In genomic region chr19:50638576-50638975, GRCh38 we compare ENCODE assay signal across 15 cellular contexts. TPM values are rescaled to one million over a fixed set of nuclear protein-coding genes. Genes with fewer than 3 reads are reported as not detected.
DNase-seq lines count a peak whose midpoint lies in the region; ATAC-seq, FAIRE-seq and TF ChIP-seq lines count a peak whose summit lies in the region.
"Had no signal": no experiment of that assay in that cellular context is flagged by ENCODE, and none has a peak within 500 bp of the region (broad histone marks: within the 10 kb centered on the region; RNA-seq: fewer than 3 reads in every experiment).

No MANE protein-coding gene starts in this region.

- peaks cover 7% of the 10 kb centered on the region; the same call in 1 of the 2 replicates for H3K9me3 ChIP-seq in K562 (replicated peaks; ENCODE audit: control insufficient read depth, insufficient read depth, low read depth, low read length)
- no peaks in the 10 kb centered on the region for H3K9me3 ChIP-seq in thyroid gland

- H3K27me3 ChIP-seq in K562 (ENCODE audit: control insufficient read depth in 2 of 2, insufficient read depth in 2 of 2, low read length in 2 of 2): peaks cover 11 to 29% of the 10 kb centered on the region in 2 experiments; a peak in 4 of 5 replicates
- H3K27me3 ChIP-seq in thyroid gland: no peaks in the 10 kb centered on the region

- no peak for ATAC-seq in stimulated activated naive CD8-positive, alpha-beta T cell treated with anti-CD3 and anti-CD28 coated beads, Interleukin-15, amount 100 ng/mL, for 72 hours
- ATAC-seq in stimulated activated naive CD8-positive, alpha-beta T cell treated with anti-CD3 and anti-CD28 coated beads, Interleukin-15, Interleukin-2, amounts not matched to agents 100 U/mL and 50 U/mL, for 24 hours: no peak
- no peak for ATAC-seq in K562
- ATAC-seq in memory B cell (ENCODE audit: low read depth): no peak

- in situ Hi-C loops in K562 (cut with MboI): no loop called here

- H3K27ac Mint-ChIP-seq in stimulated activated naive CD8-positive, alpha-beta T cell treated with anti-CD3 and anti-CD28 coated beads, Interleukin-15, amount 100 ng/mL, for 72 hours: no peak overlapping the region
- no peak overlapping the region for H3K27ac Mint-ChIP-seq in memory B cell
- H3K27ac Mint-ChIP-seq in type B pancreatic cell: no peak overlapping the region
- H3K27ac Mint-ChIP-seq: activated naive CD4-positive, alpha-beta T cell treated with anti-CD3 and anti-CD28 coated beads, Interleukin-2, amount 50 U/mL, for 72 hours had no signal

- no peak overlapping the region; a peak in 1 of 4 replicates for H3K9ac ChIP-seq in K562 (ENCODE audit: insufficient read depth in 1 of 2, low read depth in 2 of 2, low read length in 2 of 2)
- H3K9ac ChIP-seq: GM23248 had no signal

- no peak for DNase-seq in stimulated activated naive CD8-positive, alpha-beta T cell treated with anti-CD3 and anti-CD28 coated beads, Interleukin-15, amount 100 ng/mL, for 72 hours
- DNase-seq in stimulated activated naive CD8-positive, alpha-beta T cell treated with anti-CD3 and anti-CD28 coated beads, Interleukin-15, Interleukin-2, amounts not matched to agents 100 U/mL and 50 U/mL, for 24 hours: no peak
- no peak for DNase-seq in K562 (ENCODE audit: extremely low read depth in 1 of 4, low spot score in 3 of 4)
- DNase-seq in memory B cell (ENCODE audit: low spot score in 2 of 2): no peak
- no peak for DNase-seq in type B pancreatic cell (ENCODE audit: extremely low spot score, unreplicated experiment)
- no peak for DNase-seq in DMS 273 treated with DMSO at 0.1 percent for 48 hours (lab: John Stamatoyannopoulos, UW)
- DNase-seq in activated CD8-positive, alpha-beta memory T cell treated with anti-CD3 and anti-CD28 coated beads, Interleukin-2, amount 50 U/mL, for 4 hours: no peak
- no peak for DNase-seq in thyroid gland
- DNase-seq: left lung, NCI-H1436 treated with DMSO at 0.1 percent for 48 hours, NCI-H226 had no signal

- peaks cover 5 to 8% of the 10 kb centered on the region in 2 donors for H3K9me3 Mint-ChIP-seq in stimulated activated naive CD8-positive, alpha-beta T cell treated with anti-CD3 and anti-CD28 coated beads, Interleukin-15, amount 100 ng/mL, for 72 hours
- H3K9me3 Mint-ChIP-seq in memory B cell: peaks cover 5% of the 10 kb centered on the region
- no peaks in the 10 kb centered on the region for H3K9me3 Mint-ChIP-seq in type B pancreatic cell

- peaks cover 11% of the 10 kb centered on the region for H3K4me1 Mint-ChIP-seq in stimulated activated naive CD8-positive, alpha-beta T cell treated with anti-CD3 and anti-CD28 coated beads, Interleukin-15, amount 100 ng/mL, for 72 hours
- peaks cover 9% of the 10 kb centered on the region for H3K4me1 Mint-ChIP-seq in memory B cell
- no peaks in the 10 kb centered on the region for H3K4me1 Mint-ChIP-seq in type B pancreatic cell (ENCODE audit: unreplicated experiment)

- H3K4me3 ChIP-seq in K562 (no peak overlapping the region; the same call in 1 of the 2 replicates), thyroid gland (replicated peaks in 1 of 3) (no peak overlapping the region)

- H3K4me2 ChIP-seq in K562 (ENCODE audit: insufficient read depth, low read length): peak overlapping the region; percentile 83

- H3K79me2 ChIP-seq in K562 (ENCODE audit: control insufficient read depth, insufficient read depth, low read length): no peaks in the 10 kb centered on the region

- peaks cover 29% of the 10 kb centered on the region for H3K27me3 Mint-ChIP-seq in stimulated activated naive CD8-positive, alpha-beta T cell treated with anti-CD3 and anti-CD28 coated beads, Interleukin-15, amount 100 ng/mL, for 72 hours
- peaks cover 25% of the 10 kb centered on the region for H3K27me3 Mint-ChIP-seq in memory B cell
- H3K27me3 Mint-ChIP-seq in type B pancreatic cell: peaks cover 66% of the 10 kb centered on the region

- H3K36me3 Mint-ChIP-seq in memory B cell (peaks cover 12% of the 10 kb centered on the region), type B pancreatic cell (no peaks in the 10 kb centered on the region)

- H2AFZ ChIP-seq in K562 (ENCODE audit: low read depth, low read length): no peak overlapping the region
- H2AFZ ChIP-seq: GM23248 had no signal

- FAIRE-seq in K562 (lab: Jason Lieb, UNC): no peak
- FAIRE-seq: bronchial epithelial cell had no signal

- BruUV-seq in K562 (replicated peaks; lab: Mats Ljungman, UMichigan): no TSS peak

- TF ChIP-seq POLR2A in K562 (conservative IDR thresholded peaks at IDR 0.05) (no peak), thyroid gland (IDR thresholded peaks at IDR 0.05) (no peak)

- H3K27ac ChIP-seq in K562 (ENCODE audit: extremely low read depth, low read depth, low read length) (no peak overlapping the region), thyroid gland (no peak overlapping the region)
- H3K27ac ChIP-seq: GM23248, left lung had no signal

- intact Hi-C loops in K562 (cut with micrococcal nuclease) (no loop called here), thyroid gland (cut with DNase I) (no loop called here)

- no peaks in the 10 kb centered on the region for H3K9me1 ChIP-seq in K562 (ENCODE audit: control insufficient read depth, insufficient read depth, low read length)

- no peak for TF ChIP-seq RAD21 in K562 (CRISPR knock-in tag; conservative IDR thresholded peaks at IDR 0.05 in 1 of 2, IDR thresholded peaks at IDR 0.05 in 1 of 2)

- H3K4me3 Mint-ChIP-seq in stimulated activated naive CD8-positive, alpha-beta T cell treated with anti-CD3 and anti-CD28 coated beads, Interleukin-15, amount 100 ng/mL, for 72 hours: peak overlapping the region; percentile 85 to 86
- H3K4me3 Mint-ChIP-seq in memory B cell (peak overlapping the region; percentile 16), type B pancreatic cell (peak overlapping the region; percentile 77)

- no peak for TF ChIP-seq EP300 in K562 (IDR thresholded peaks at IDR 0.05; ENCODE audit: low read length)

- H3K4me1 ChIP-seq in K562 (replicated peaks in 1 of 2; ENCODE audit: control insufficient read depth in 2 of 2, insufficient read depth in 2 of 2, low read length in 2 of 2) (peaks cover 2 to 19% of the 10 kb centered on the region in 2 experiments; a peak in 3 of 5 replicates), thyroid gland (peaks cover 0 to 2% of the 10 kb centered on the region in 2 donors)
- H3K4me1 ChIP-seq: left lung had no signal

- WGBS in K562 (ENCODE audit: insufficient coverage, low coverage, missing lambda C conversion rate): 5% methylated on average over 10 of the region's 11 CpGs
- WGBS in thyroid gland, 2 donors: 43 to 45% methylated on average over 11 of the region's 11 CpGs

- TF ChIP-seq CTCF in K562 (IDR thresholded peaks at IDR 0.05 in 2 of 3, conservative IDR thresholded peaks at IDR 0.05 in 1 of 3; ENCODE audit: insufficient read depth in 2 of 3, low read depth in 1 of 3, low read length in 3 of 3) (no peak), type B pancreatic cell (conservative IDR thresholded peaks at IDR 0.05) (no peak), thyroid gland (IDR thresholded peaks at IDR 0.05) (no peak)

- CTCF ChIA-PET in K562 (lab: Yijun Ruan, JAX; ENCODE audit: low intra/inter-chr PET ratio): no interaction called here

- no peaks in the 10 kb centered on the region; the same call in 1 of the 2 replicates for H4K20me1 ChIP-seq in K562 (replicated peaks; ENCODE audit: control insufficient read depth, insufficient read depth, low read length)

- H3K36me3 ChIP-seq in K562 (ENCODE audit: control insufficient read depth, insufficient read depth, low read length): no peaks in the 10 kb centered on the region
- no peaks in the 10 kb centered on the region for H3K36me3 ChIP-seq in thyroid gland
- H3K36me3 ChIP-seq: left lung had no signal

- POLR2A ChIA-PET in K562 (lab: Yijun Ruan, JAX): interaction anchor here (0.6 kb wide), 1 partner anchor 155 kb away, joined by 3 read pairs; no protein-coding TSS in a partner anchor

RNA-seq across cellular contexts. Expression of gene SYT3, which starts 1.1 kb away (rescaled TPM):
- 1.5 and 2.4 TPM in 2 replicates for total RNA-seq in K562 (2011; cell fraction: chromatin; rRNA removed; ENCODE audit: low replicate concordance)
- 1.6 and 2.0 TPM in 2 replicates for total RNA-seq in K562 (2011; cell fraction: nucleolus; rRNA removed)
- 1.5 and 3.9 TPM in 2 replicates for total RNA-seq in K562 (2011; cell fraction: nucleoplasm; rRNA removed)
- total RNA-seq in K562 (2014; rRNA removed): 1.1 and 1.6 TPM in 2 replicates
- total RNA-seq in K562 (2014; rRNA removed; fragmentation: Illumina TruSeq; extraction: Trizol): 0.36 and 0.51 TPM in 2 replicates
- 0.40 and 0.41 TPM in 2 replicates for total RNA-seq in K562 (2015; rRNA removed; fragmentation: Illumina TruSeq; extraction: Trizol)
- 1.7 and 2.0 TPM in 2 replicates for total RNA-seq in K562 (2021)
- polyA plus RNA-seq in K562 (2011; rRNA removed): 0.35 and 0.40 TPM in 2 replicates
- polyA plus RNA-seq in K562 (2011; cell fraction: cytosol; rRNA removed): 0.28 and 1.0 TPM in 2 replicates
- polyA plus RNA-seq in K562 (2011; cell fraction: nucleus; rRNA removed): 1.5 and 2.9 TPM in 2 replicates
- polyA plus RNA-seq in K562 (2012): 1.6 and 3.0 TPM in 2 replicates
- 0.54 and 1.2 TPM in 2 replicates for polyA plus RNA-seq in K562 (2014; fragmentation: Illumina TruSeq; extraction: Trizol)
- not detected for polyA plus RNA-seq in K562 (2014; fragmentation: Nextera tagmentation; extraction: Ambion mirVana)
- 0.38 and 0.85 TPM in 2 replicates for polyA plus RNA-seq in K562 (2014; rRNA removed)
- 0.12 and 0.84 TPM in 2 replicates for polyA minus RNA-seq in K562 (2011; rRNA and poly(A)+ RNA removed)
- 0.38 TPM in 1 of 2 replicates, not detected in the other for polyA minus RNA-seq in K562 (2011; cell fraction: cytosol; rRNA and poly(A)+ RNA removed)
- polyA minus RNA-seq in K562 (2011; cell fraction: nucleus; rRNA and poly(A)+ RNA removed): 0.44 and 0.67 TPM in 2 replicates
- 0.68 TPM in 1 of 2 replicates, not detected in the other for total RNA-seq in type B pancreatic cell (ENCODE audit: low replicate concordance)
- 1 to 10 TPM in 2 of 4 donors, under 1 TPM in 1, not detected in 1; 0.67 to 1.4 (median 1.3) TPM for total RNA-seq in thyroid gland
- total RNA-seq: bronchial epithelial cell, GM23248 had no signal
- polyA plus RNA-seq: GM23248 had no signal

RNA-seq across cellular contexts. Expression of gene C19orf81, which starts 10.7 kb away (rescaled TPM):
- total RNA-seq in K562 (2011; cell fraction: chromatin; rRNA removed; ENCODE audit: low replicate concordance): 3.2 TPM in 1 of 2 replicates, not detected in the other
- total RNA-seq in K562 (2011; cell fraction: nucleolus; rRNA removed): 10.5 and 13.3 TPM in 2 replicates
- 7.7 and 11.2 TPM in 2 replicates for total RNA-seq in K562 (2011; cell fraction: nucleoplasm; rRNA removed)
- total RNA-seq in K562 (2014; rRNA removed) (42.9 and 52.9 TPM in 2 replicates), K562 (2014; rRNA removed; fragmentation: Illumina TruSeq; extraction: Trizol) (not detected in 2 replicates), K562 (2015; rRNA removed; fragmentation: Illumina TruSeq; extraction: Trizol) (2.9 and 3.0 TPM in 2 replicates), K562 (2021) (33.0 and 40.2 TPM in 2 replicates), type B pancreatic cell (ENCODE audit: low replicate concordance) (1.8 and 3.7 TPM in 2 replicates), thyroid gland (1 to 10 TPM in 1 of 4 donors, not detected in 3; 1.7 TPM)
- polyA plus RNA-seq in K562 (2011; rRNA removed) (2.5 and 5.1 TPM in 2 replicates), K562 (2014; fragmentation: Illumina TruSeq; extraction: Trizol) (1.1 TPM in 1 of 2 replicates, not detected in the other), K562 (2014; fragmentation: Nextera tagmentation; extraction: Ambion mirVana) (not detected), K562 (2014; rRNA removed) (35.9 and 46.2 TPM in 2 replicates)
- polyA plus RNA-seq in K562 (2011; cell fraction: cytosol; rRNA removed): 8.7 and 29.6 TPM in 2 replicates
- 8.3 and 17.5 TPM in 2 replicates for polyA plus RNA-seq in K562 (2011; cell fraction: nucleus; rRNA removed)
- polyA plus RNA-seq in K562 (2012): 26.5 and 30.0 TPM in 2 replicates
- polyA minus RNA-seq in K562 (2011; rRNA and poly(A)+ RNA removed): not detected in 2 replicates
- 3.5 and 5.7 TPM in 2 replicates for polyA minus RNA-seq in K562 (2011; cell fraction: cytosol; rRNA and poly(A)+ RNA removed)
- 6.1 and 7.3 TPM in 2 replicates for polyA minus RNA-seq in K562 (2011; cell fraction: nucleus; rRNA and poly(A)+ RNA removed)
- total RNA-seq: bronchial epithelial cell, GM23248, LHCN-M2 had no signal

Comparison
In these comparisons a context has a peak if more than half of its experiments do, and no peak if none do; other contexts are left out.
1. H3K4me3 Mint-ChIP-seq: peak in every context shown above with its lines; median percentile 86 in stimulated activated naive CD8-positive, alpha-beta T cell treated with anti-CD3 and anti-CD28 coated beads, Interleukin-15, amount 100 ng/mL, for 72 hours; 77 in type B pancreatic cell; 16 in memory B cell.